1 cellular context compared by ENCODE assay signal in genomic region chr16:81712681-81713080, GRCh38.
TF ChIP-seq lines count a peak whose summit lies in the region.

No MANE protein-coding gene starts in this region.

TF ChIP-seq in A549, 52 proteins besides CTCF, POLR2A, EP300 and RAD21 (continued from another document):
- no peak for TF ChIP-seq PBX3 (IDR thresholded peaks at IDR 0.05)
- no peak for TF ChIP-seq CEBPB (IDR thresholded peaks at IDR 0.05)
- no peak for TF ChIP-seq HMGXB4 (CRISPR knock-in tag; IDR thresholded peaks at IDR 0.05; ENCODE audit: borderline replicate concordance)
